In genomic region chr13:40152145-40152544, GRCh38 we compare ENCODE assay signal across 1 cellular context.
TF ChIP-seq lines count a peak whose summit lies in the region.

No MANE protein-coding gene starts in this region.

TF ChIP-seq in HepG2, 621 proteins besides CTCF, POLR2A, EP300 and RAD21 (continued from another document):
- no peak for TF ChIP-seq ZBTB37 (CRISPR knock-in tag; IDR thresholded peaks at IDR 0.05)
- no peak for TF ChIP-seq RARG (CRISPR knock-in tag; IDR thresholded peaks at IDR 0.05; ENCODE audit: low read depth)
- TF ChIP-seq SAP130 (CRISPR knock-in tag; IDR thresholded peaks at IDR 0.05; ENCODE audit: low read depth), result no peak
- TF ChIP-seq ZBTB40 (IDR thresholded peaks at IDR 0.05), result no peak
- TF ChIP-seq ZBTB40 (CRISPR knock-in tag; IDR thresholded peaks at IDR 0.05), result no peak
